ENCODE assay signal across 8 cellular contexts in the genomic region with DNA sequence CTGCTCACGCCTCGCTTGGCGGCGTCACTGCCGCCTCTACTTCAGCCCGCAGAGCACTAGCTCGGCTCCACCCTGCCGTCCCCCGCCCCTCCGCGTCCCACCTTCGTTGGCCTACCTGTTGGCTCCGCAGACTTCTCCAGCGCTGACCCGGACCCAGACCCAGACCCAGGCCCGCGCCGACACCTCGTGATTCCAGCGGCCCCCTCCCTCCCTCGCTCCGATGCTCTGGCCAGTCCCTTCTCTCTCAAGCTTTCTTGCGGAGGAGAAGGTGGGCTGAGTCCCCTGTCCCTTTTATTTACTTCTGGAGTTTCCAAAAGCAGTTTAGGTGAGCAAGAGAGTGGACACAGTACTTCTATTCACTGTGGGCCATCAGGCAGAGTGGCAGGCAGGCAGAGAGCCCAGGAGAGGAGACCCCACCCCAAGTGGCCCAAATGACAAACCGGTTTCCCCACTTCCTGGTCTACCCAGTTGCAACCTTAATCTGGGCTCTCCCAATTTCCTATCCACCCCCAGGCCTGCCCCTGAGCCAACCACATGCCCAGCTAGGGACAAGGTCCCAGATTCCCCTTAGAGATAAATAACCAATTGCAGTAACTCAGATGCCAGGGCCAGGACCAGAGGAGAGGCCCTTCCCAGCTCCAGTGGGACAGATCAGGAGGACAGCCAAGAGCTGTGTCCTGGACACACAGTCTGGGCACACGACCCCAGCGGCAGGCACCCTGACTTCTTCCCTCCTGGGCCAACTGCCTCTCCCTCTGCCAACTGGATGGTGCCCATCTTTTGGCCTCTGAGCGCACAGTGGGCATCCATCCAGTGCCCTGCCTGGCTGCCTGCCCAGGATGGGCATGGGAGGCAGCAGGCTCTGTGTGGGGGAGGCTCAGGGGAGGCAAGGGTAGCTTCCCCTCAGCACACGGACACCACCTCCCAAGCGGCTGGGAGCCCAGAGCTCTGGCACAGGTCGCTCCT. TPM values are rescaled to one million over a fixed set of nuclear protein-coding genes. Genes with fewer than 3 reads are reported as not detected.
A peak's percentile ranks its signal among the peaks of the same experiment; 100 is the strongest.
DNase-seq lines count a peak whose midpoint lies in the region; ATAC-seq, FAIRE-seq and TF ChIP-seq lines count a peak whose summit lies in the region.

No MANE protein-coding gene starts in this region.

- H3K9me3 ChIP-seq in OCI-LY7 (ENCODE audit: low read length) (0 out of 2 replicates have a peak, but pooled peaks cover under 1% of the 10 kb centered on the region), pancreas (no peaks in the 10 kb centered on the region)

- H3K27me3 ChIP-seq in pancreas, result no peaks in the 10 kb centered on the region

- POLR2A ChIA-PET in OCI-LY7 (lab: Charles Lee), result no interaction called here

- H3K4me2 ChIP-seq in OCI-LY7 (ENCODE audit: low read length), result peak overlapping the region; percentile 83; the same call in 1 of the 2 replicates

- TF ChIP-seq POLR2A in GM12892 (IDR thresholded peaks at IDR 0.05; ENCODE audit: low read depth, low read length), result no peak

- ATAC-seq in pancreas (peak; percentile 27 to 63 (median 59)), HG03159 (IDR thresholded peaks at IDR 0.05; ENCODE audit: unreplicated experiment) (no peak), HG03457 (IDR thresholded peaks at IDR 0.05; ENCODE audit: unreplicated experiment) (no peak)

- no peak overlapping the region for H2AFZ ChIP-seq in OCI-LY7 (ENCODE audit: low read length)

- H3K36me3 ChIP-seq in OCI-LY7 (ENCODE audit: insufficient read depth, low read length), result no peaks in the 10 kb centered on the region
- no peaks in the 10 kb centered on the region for H3K36me3 ChIP-seq in pancreas

- CTCF ChIA-PET in OCI-LY7 (lab: Charles Lee; ENCODE audit: unreplicated experiment), result interaction anchor here (0.7 kb wide), 1 partner anchor 48 kb away, joined by 4 read pairs; no protein-coding TSS in a partner anchor

- DNase-seq in ELF-1 (ENCODE audit: low read depth, low spot score), result peak; percentile 75
- DNase-seq in OCI-LY7 (ENCODE audit: low spot score), result no peak
- DNase-seq in globus pallidus (ENCODE audit: low spot score), result peak; percentile 91
- peak in 5 of 6 donors; percentile 66 to 81 (median 70) for DNase-seq in pancreas
- DNase-seq in NCI-H345 treated with DMSO at 0.1 percent for 48 hours (lab: John Stamatoyannopoulos, UW; ENCODE audit: unreplicated experiment), result no peak
- DNase-seq in GM12892 (ENCODE audit: insufficient read length), result no peak

- TF ChIP-seq CTCF in OCI-LY7 (conservative IDR thresholded peaks at IDR 0.05; ENCODE audit: low read length) (peak; percentile 31), pancreas (IDR thresholded peaks at IDR 0.05) (no peak)

- intact Hi-C loops in OCI-LY7 (cut with micrococcal nuclease; ENCODE audit: unreplicated experiment) (loop anchor here (5.0 kb wide), 1 partner anchor 55 kb away; no protein-coding TSS in a partner anchor), pancreas (cut with DNase I) (loop anchor here in 1 of 3 donors (10.0 kb wide), 1 partner anchor 48 kb away; no protein-coding TSS in a partner anchor)

- no TSS peak for BruUV-seq in OCI-LY7 (replicated peaks; lab: Mats Ljungman, UMichigan)

- no peaks in the 10 kb centered on the region for H3K4me1 ChIP-seq in OCI-LY7 (ENCODE audit: insufficient read depth, low read length, poor library complexity, severe bottlenecking)
- peaks cover 0 to 5% (median 4%) of the 10 kb centered on the region in 3 donors for H3K4me1 ChIP-seq in pancreas

- H3K4me3 ChIP-seq in OCI-LY7 (ENCODE audit: low read depth, low read length, poor library complexity, severe bottlenecking) (peak overlapping the region; percentile 72), pancreas (peak overlapping the region; percentile 32 to 71 (median 59))

- no peaks in the 10 kb centered on the region for H4K20me1 ChIP-seq in OCI-LY7 (ENCODE audit: insufficient read depth, low read length)

- no peaks in the 10 kb centered on the region for H3K79me2 ChIP-seq in OCI-LY7 (ENCODE audit: insufficient read depth, low read depth, low read length)

- 9 to 11% methylated on average over 26 to 30 of the region's 30 CpGs for WGBS in pancreas, 2 donors

- H3K9me2 ChIP-seq in OCI-LY7 (ENCODE audit: insufficient read depth, low read length), result no peaks in the 10 kb centered on the region

- H3K27ac ChIP-seq in OCI-LY7 (ENCODE audit: low read depth, low read length, poor library complexity, severe bottlenecking), result no peak overlapping the region
- peak overlapping the region; percentile 61 to 73 (median 66) for H3K27ac ChIP-seq in pancreas

- FAIRE-seq in pancreas (lab: Jason Lieb, UNC) (no peak), GM12892 (lab: Jason Lieb, UNC) (no peak)

RNA-seq across cellular contexts. Expression of a gene that starts 1.2 kb away (rescaled TPM):
- 0.15 and 1.5 TPM in 2 replicates for total RNA-seq in OCI-LY7 (2014; rRNA removed; shearing (Covaris generic))
- 4.6 and 4.9 TPM in 2 replicates for total RNA-seq in OCI-LY7 (2022)
- 1 to 10 TPM; 5.8 to 9.3 (median 8.2) TPM for total RNA-seq in pancreas
- polyA plus RNA-seq in pancreas, result 10 to 100 TPM; 18.4 to 30.3 TPM
- 0.13 TPM for polyA plus RNA-seq in GM12892 (2012; ENCODE audit: missing spikeins)

Comparison
In these comparisons a context has a peak if more than half of its experiments do, and no peak if none do; other contexts are left out.
1. DNase-seq: peak in ELF-1 (single experiment), globus pallidus (single experiment) and pancreas (5 of 6); none in OCI-LY7 (single experiment), NCI-H345 treated with DMSO at 0.1 percent for 48 hours (single experiment) and GM12892 (single experiment).
2. ATAC-seq: peak in pancreas (4 of 4); none in HG03159 (single experiment) and HG03457 (single experiment).